Comparison of ENCODE assay signal across 1 cellular context in the genomic region with DNA sequence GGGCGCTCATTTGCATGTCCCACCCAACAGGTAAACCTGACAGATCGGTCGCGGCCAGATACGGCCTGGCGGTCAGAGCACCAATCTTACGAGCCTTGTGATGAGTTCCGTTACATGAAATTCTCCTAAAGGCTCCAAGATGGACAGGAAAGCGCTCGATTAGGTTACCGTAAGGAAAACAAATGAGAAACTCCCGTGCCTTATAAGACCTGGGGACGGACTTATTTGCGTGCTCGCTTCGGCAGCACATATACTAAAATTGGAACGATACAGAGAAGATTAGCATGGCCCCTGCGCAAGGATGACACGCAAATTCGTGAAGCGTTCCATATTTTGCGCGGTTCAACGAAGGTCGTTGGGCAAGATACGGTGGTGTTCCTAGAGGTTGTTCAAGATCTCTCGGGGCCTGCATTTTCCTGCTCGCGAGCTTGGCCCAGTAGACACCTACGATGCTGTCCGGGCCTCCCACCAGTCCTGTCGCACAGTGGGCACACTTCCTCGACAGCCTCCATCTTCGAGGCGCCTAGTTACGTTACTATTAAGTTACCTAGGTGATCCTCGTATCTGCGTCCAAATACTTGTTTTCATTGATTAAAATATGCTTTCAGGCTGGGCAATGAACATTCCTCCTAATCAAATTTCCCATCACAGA.
TF ChIP-seq lines count a peak whose summit lies in the region.

Gene RNU6-7 (plus strand): TSS at position 230 of the 652 bp plus-strand sequence.

TF ChIP-seq in HepG2, 621 proteins besides CTCF, POLR2A, EP300 and RAD21 (continued from another document and continues in another):
- TF ChIP-seq CSRNP1 (CRISPR knock-in tag; IDR thresholded peaks at IDR 0.05) (no peak), MXI1 (IDR thresholded peaks at IDR 0.05; ENCODE audit: borderline replicate concordance, low read depth, low read length) (no peak; the same call in 1 of the 3 replicates), RFXANK (CRISPR knock-in tag; IDR thresholded peaks at IDR 0.05) (0 out of 2 replicates have a peak, but pooled peaks have one; percentile 27), BRCA1 (CRISPR knock-in tag; IDR thresholded peaks at IDR 0.05) (no peak), ZNF883 (CRISPR knock-in tag; IDR thresholded peaks at IDR 0.05; ENCODE audit: not compliant biosample characterization) (peak; percentile 5), HBP1 (CRISPR knock-in tag; IDR thresholded peaks at IDR 0.05; ENCODE audit: low read depth) (peak; percentile 16; the same call in 1 of the 2 replicates), CHD2 (IDR thresholded peaks at IDR 0.05; ENCODE audit: low read depth, low read length) (no peak), CCDC6 (CRISPR knock-in tag; IDR thresholded peaks at IDR 0.05) (peak; percentile 23; the same call in 1 of the 2 replicates), ZNF274 (CRISPR knock-in tag; IDR thresholded peaks at IDR 0.05) (no peak; the same call in 1 of the 2 replicates), TOPORS (CRISPR knock-in tag; IDR thresholded peaks at IDR 0.05) (no peak), ZNF850 (CRISPR knock-in tag; conservative IDR thresholded peaks at IDR 0.05) (no peak), ATF1 (CRISPR knock-in tag; IDR thresholded peaks at IDR 0.05) (0 out of 2 replicates have a peak, but pooled peaks have one; percentile 48), PHF5A (CRISPR knock-in tag; IDR thresholded peaks at IDR 0.05; ENCODE audit: low read depth, unreplicated experiment) (no peak), HNRNPUL1 (IDR thresholded peaks at IDR 0.05; ENCODE audit: low read depth, low read length) (no peak), MIXL1 (CRISPR knock-in tag; IDR thresholded peaks at IDR 0.05) (peak; percentile 32; the same call in 1 of the 2 replicates), CAMTA2 (CRISPR knock-in tag; IDR thresholded peaks at IDR 0.05; ENCODE audit: borderline replicate concordance) (peak; percentile 97; the same call in 1 of the 2 replicates), ZNF281 (CRISPR knock-in tag; IDR thresholded peaks at IDR 0.05; ENCODE audit: borderline replicate concordance) (peak; percentile 21; the same call in 1 of the 2 replicates), ZNF512B (CRISPR knock-in tag; IDR thresholded peaks at IDR 0.05; ENCODE audit: borderline replicate concordance) (peak; percentile 98), SIX1 (CRISPR knock-in tag; IDR thresholded peaks at IDR 0.05; ENCODE audit: borderline replicate concordance) (no peak; the same call in 1 of the 2 replicates), ZBTB7A (CRISPR knock-in tag; IDR thresholded peaks at IDR 0.05) (peak; percentile 44; the same call in 1 of the 2 replicates)
- TF ChIP-seq, protein P1, sequence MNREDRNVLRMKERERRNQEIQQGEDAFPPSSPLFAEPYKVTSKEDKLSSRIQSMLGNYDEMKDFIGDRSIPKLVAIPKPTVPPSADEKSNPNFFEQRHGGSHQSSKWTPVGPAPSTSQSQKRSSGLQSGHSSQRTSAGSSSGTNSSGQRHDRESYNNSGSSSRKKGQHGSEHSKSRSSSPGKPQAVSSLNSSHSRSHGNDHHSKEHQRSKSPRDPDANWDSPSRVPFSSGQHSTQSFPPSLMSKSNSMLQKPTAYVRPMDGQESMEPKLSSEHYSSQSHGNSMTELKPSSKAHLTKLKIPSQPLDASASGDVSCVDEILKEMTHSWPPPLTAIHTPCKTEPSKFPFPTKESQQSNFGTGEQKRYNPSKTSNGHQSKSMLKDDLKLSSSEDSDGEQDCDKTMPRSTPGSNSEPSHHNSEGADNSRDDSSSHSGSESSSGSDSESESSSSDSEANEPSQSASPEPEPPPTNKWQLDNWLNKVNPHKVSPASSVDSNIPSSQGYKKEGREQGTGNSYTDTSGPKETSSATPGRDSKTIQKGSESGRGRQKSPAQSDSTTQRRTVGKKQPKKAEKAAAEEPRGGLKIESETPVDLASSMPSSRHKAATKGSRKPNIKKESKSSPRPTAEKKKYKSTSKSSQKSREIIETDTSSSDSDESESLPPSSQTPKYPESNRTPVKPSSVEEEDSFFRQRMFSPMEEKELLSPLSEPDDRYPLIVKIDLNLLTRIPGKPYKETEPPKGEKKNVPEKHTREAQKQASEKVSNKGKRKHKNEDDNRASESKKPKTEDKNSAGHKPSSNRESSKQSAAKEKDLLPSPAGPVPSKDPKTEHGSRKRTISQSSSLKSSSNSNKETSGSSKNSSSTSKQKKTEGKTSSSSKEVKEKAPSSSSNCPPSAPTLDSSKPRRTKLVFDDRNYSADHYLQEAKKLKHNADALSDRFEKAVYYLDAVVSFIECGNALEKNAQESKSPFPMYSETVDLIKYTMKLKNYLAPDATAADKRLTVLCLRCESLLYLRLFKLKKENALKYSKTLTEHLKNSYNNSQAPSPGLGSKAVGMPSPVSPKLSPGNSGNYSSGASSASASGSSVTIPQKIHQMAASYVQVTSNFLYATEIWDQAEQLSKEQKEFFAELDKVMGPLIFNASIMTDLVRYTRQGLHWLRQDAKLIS (CRISPR knock-in tag; IDR thresholded peaks at IDR 0.05) = no peak; the same call in 1 of the 2 replicates
- TF ChIP-seq, protein P2, sequence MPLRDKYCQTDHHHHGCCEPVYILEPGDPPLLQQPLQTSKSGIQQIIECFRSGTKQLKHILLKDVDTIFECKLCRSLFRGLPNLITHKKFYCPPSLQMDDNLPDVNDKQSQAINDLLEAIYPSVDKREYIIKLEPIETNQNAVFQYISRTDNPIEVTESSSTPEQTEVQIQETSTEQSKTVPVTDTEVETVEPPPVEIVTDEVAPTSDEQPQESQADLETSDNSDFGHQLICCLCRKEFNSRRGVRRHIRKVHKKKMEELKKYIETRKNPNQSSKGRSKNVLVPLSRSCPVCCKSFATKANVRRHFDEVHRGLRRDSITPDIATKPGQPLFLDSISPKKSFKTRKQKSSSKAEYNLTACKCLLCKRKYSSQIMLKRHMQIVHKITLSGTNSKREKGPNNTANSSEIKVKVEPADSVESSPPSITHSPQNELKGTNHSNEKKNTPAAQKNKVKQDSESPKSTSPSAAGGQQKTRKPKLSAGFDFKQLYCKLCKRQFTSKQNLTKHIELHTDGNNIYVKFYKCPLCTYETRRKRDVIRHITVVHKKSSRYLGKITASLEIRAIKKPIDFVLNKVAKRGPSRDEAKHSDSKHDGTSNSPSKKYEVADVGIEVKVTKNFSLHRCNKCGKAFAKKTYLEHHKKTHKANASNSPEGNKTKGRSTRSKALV (CRISPR knock-in tag; IDR thresholded peaks at IDR 0.05) = no peak
- TF ChIP-seq, protein P3, sequence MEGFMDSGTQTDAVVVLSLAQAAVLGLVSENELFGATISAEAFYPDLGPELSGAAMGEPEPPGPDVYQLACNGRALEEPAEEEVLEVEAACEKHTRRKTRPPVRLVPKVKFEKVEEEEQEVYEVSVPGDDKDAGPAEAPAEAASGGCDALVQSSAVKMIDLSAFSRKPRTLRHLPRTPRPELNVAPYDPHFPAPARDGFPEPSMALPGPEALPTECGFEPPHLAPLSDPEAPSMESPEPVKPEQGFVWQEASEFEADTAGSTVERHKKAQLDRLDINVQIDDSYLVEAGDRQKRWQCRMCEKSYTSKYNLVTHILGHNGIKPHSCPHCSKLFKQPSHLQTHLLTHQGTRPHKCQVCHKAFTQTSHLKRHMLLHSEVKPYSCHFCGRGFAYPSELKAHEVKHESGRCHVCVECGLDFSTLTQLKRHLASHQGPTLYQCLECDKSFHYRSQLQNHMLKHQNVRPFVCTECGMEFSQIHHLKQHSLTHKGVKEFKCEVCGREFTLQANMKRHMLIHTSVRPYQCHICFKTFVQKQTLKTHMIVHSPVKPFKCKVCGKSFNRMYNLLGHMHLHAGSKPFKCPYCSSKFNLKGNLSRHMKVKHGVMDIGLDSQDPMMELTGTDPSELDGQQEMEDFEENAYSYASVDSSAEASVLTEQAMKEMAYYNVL (CRISPR knock-in tag; IDR thresholded peaks at IDR 0.05; ENCODE audit: borderline replicate concordance) = 0 out of 2 replicates have a peak, but pooled peaks have one; percentile 23
